17 cellular contexts compared by ENCODE assay signal in genomic region chr13:46546084-46546786, GRCh38. TPM values are rescaled to one million over a fixed set of nuclear protein-coding genes. Genes with fewer than 3 reads are reported as not detected.
DNase-seq lines count a peak whose midpoint lies in the region; ATAC-seq, FAIRE-seq and TF ChIP-seq lines count a peak whose summit lies in the region.
"Had no signal": no experiment of that assay in that cellular context is flagged by ENCODE, and none has a peak within 500 bp of the region (broad histone marks: within the 10 kb centered on the region; RNA-seq: fewer than 3 reads in every experiment).

No MANE protein-coding gene starts in this region.

- no peak for TF ChIP-seq RAD21 in HepG2 (CRISPR knock-in tag; IDR thresholded peaks at IDR 0.05)

- H3K9ac ChIP-seq in HepG2 (ENCODE audit: insufficient read depth, low read depth, low read length) (no peak overlapping the region), smooth muscle cell (ENCODE audit: low read depth) (no peak overlapping the region)
- H3K9ac ChIP-seq: GM23248 had no signal

- TF ChIP-seq POLR2A in HepG2 (IDR thresholded peaks at IDR 0.05; ENCODE audit: insufficient read depth in 1 of 2, low read depth in 2 of 2, low read length in 2 of 2) (no peak), right lobe of liver (IDR thresholded peaks at IDR 0.05) (no peak)

- H3K4me3 ChIP-seq in HepG2 (replicated peaks in 1 of 3; ENCODE audit: insufficient read depth in 1 of 3, low read depth in 2 of 3, low read length in 3 of 3) (no peak overlapping the region), right lobe of liver (no peak overlapping the region), smooth muscle cell (no peak overlapping the region)
- H3K4me3 ChIP-seq: A549, GM12878, GM23248 had no signal

- in situ Hi-C loops in HepG2 (cut with HindIII; ENCODE audit: extremely low pct_ligation_motif_present, low pct_unique_long_range_greater_than_20kb) = no loop called here

- TF ChIP-seq CTCF in HepG2 (CRISPR knock-in tag; IDR thresholded peaks at IDR 0.05) = no peak
- TF ChIP-seq CTCF in right lobe of liver (IDR thresholded peaks at IDR 0.05) = no peak
- no peak for TF ChIP-seq CTCF in smooth muscle cell (IDR thresholded peaks at IDR 0.05; ENCODE audit: borderline replicate concordance, insufficient read depth, poor library complexity, severe bottlenecking)

- H3K9me3 ChIP-seq in HepG2 (ENCODE audit: low read length) (no peaks in the 10 kb centered on the region), right lobe of liver (no peaks in the 10 kb centered on the region), smooth muscle cell (replicated peaks; ENCODE audit: low read depth) (no peaks in the 10 kb centered on the region)
- H3K9me3 ChIP-seq: A549 had no signal

- H3K4me1 ChIP-seq in HepG2 (ENCODE audit: insufficient read depth, low read length) (peaks cover 5% of the 10 kb centered on the region; the same call in 1 of the 2 replicates), right lobe of liver (no peaks in the 10 kb centered on the region), smooth muscle cell (ENCODE audit: low read depth) (no peaks in the 10 kb centered on the region)

- WGBS in HepG2 (ENCODE audit: low lambda C conversion rate) = 25% methylated on average over 8 of the region's 8 CpGs
- WGBS in right lobe of liver (ENCODE audit: insufficient coverage, low coverage, low lambda C conversion rate, missing lambda C conversion rate) = 65% methylated on average over 7 of the region's 8 CpGs
- 36% methylated on average over 8 of the region's 8 CpGs for WGBS in smooth muscle cell (ENCODE audit: low lambda C conversion rate)

- ATAC-seq in HepG2 (peak; percentile 54), right lobe of liver (no peak), sciatic nerve (no peak)
- no peak for ATAC-seq in activated CD4-positive, CD25-positive, alpha-beta regulatory T cell treated with anti-CD3 and anti-CD28 coated beads, Interleukin-2, amount 50 U/mL, for 24 hours
- ATAC-seq: A549; CD8-positive, alpha-beta T cell; GM12878 had no signal

- FAIRE-seq in HepG2 (lab: Jason Lieb, UNC) = no peak
- FAIRE-seq: A549, D721Med, GM12878, H54 had no signal

- peaks cover 0 to 4% of the 10 kb centered on the region in 2 experiments; a peak in 2 of 5 replicates for H3K27me3 ChIP-seq in HepG2 (ENCODE audit: control insufficient read depth in 1 of 2, insufficient read depth in 2 of 2, low read length in 2 of 2)
- no peaks in the 10 kb centered on the region for H3K27me3 ChIP-seq in right lobe of liver
- no peaks in the 10 kb centered on the region for H3K27me3 ChIP-seq in smooth muscle cell (ENCODE audit: low read depth)

- intact Hi-C loops in HepG2 (cut with micrococcal nuclease; ENCODE audit: unreplicated experiment) (no loop called here), right lobe of liver (cut with DNase I) (no loop called here), sciatic nerve (cut with DNase I) (no loop called here)

- no peaks in the 10 kb centered on the region for H4K20me1 ChIP-seq in HepG2 (ENCODE audit: insufficient read depth, low read length)
- H4K20me1 ChIP-seq in smooth muscle cell (ENCODE audit: low read depth) = no peaks in the 10 kb centered on the region

- no peak overlapping the region for H2AFZ ChIP-seq in HepG2 (ENCODE audit: low read length)
- peak overlapping the region; percentile 52 for H2AFZ ChIP-seq in smooth muscle cell (ENCODE audit: low read depth)
- H2AFZ ChIP-seq: GM23248 had no signal

- CTCF ChIA-PET in HepG2 (lab: Yijun Ruan, JAX; ENCODE audit: low intra/inter-chr PET ratio, low total read pairs) (no interaction called here), HEK293T (lab: Yijun Ruan, JAX) (no interaction called here)

- BruUV-seq in HepG2 (replicated peaks; lab: Mats Ljungman, UMichigan) = no TSS peak

- TF ChIP-seq EP300 in HepG2 (IDR thresholded peaks at IDR 0.05; ENCODE audit: low read depth in 2 of 2, low read length in 2 of 2) (no peak), HepG2 (CRISPR knock-in tag; IDR thresholded peaks at IDR 0.05; ENCODE audit: borderline replicate concordance) (no peak)

- H3K4me2 ChIP-seq in HepG2 (ENCODE audit: low read depth, low read length) (peak overlapping the region; percentile 8; the same call in 1 of the 2 replicates), smooth muscle cell (peak overlapping the region; percentile 49)
- H3K4me2 ChIP-seq: A549 had no signal

- H3F3A ChIP-seq in smooth muscle cell (ENCODE audit: low read depth) = no peaks in the 10 kb centered on the region

- H3K79me2 ChIP-seq in HepG2 (ENCODE audit: insufficient read depth, low read length) (no peaks in the 10 kb centered on the region), smooth muscle cell (ENCODE audit: low read depth) (no peaks in the 10 kb centered on the region)

- no peak for DNase-seq in HepG2 (ENCODE audit: low spot score)
- no peak for DNase-seq in right lobe of liver
- DNase-seq in HEK293T (ENCODE audit: extremely low spot score) = no peak
- peak; percentile 77 for DNase-seq in islet precursor cell
- no peak for DNase-seq in smooth muscle cell (lab: John Stamatoyannopoulos, UW; ENCODE audit: unreplicated experiment)
- no peak for DNase-seq in sciatic nerve (ENCODE audit: low spot score)
- DNase-seq in activated CD8-positive, alpha-beta memory T cell treated with anti-CD3 and anti-CD28 coated beads for 24 hours = no peak
- DNase-seq: CD8-positive, alpha-beta T cell; COR-L47; DMS53; GM23248; IMR-90 had no signal

- POLR2A ChIA-PET in HepG2 (lab: Yijun Ruan, JAX) = no interaction called here
- POLR2A ChIA-PET in HEK293T (lab: Yijun Ruan, JAX) = no interaction called here

- H3K36me3 ChIP-seq in HepG2 (replicated peaks in 1 of 2; ENCODE audit: control insufficient read depth in 1 of 2, insufficient read depth in 2 of 2, low read length in 2 of 2) = no peaks in the 10 kb centered on the region
- no peaks in the 10 kb centered on the region for H3K36me3 ChIP-seq in right lobe of liver
- no peaks in the 10 kb centered on the region for H3K36me3 ChIP-seq in smooth muscle cell (ENCODE audit: low read depth)

- H3K27ac ChIP-seq in HepG2 (ENCODE audit: extremely low read length, insufficient read depth, low read length) = no peak overlapping the region
- H3K27ac ChIP-seq in right lobe of liver = no peak overlapping the region
- H3K27ac ChIP-seq in smooth muscle cell (ENCODE audit: low read depth) = no peak overlapping the region
- H3K27ac ChIP-seq: A549, GM23248 had no signal

TF ChIP-seq in HepG2, 621 proteins besides CTCF, POLR2A, EP300 and RAD21:
- 0 out of 2 replicates have a peak, but pooled peaks have one; percentile 17 for TF ChIP-seq CEBPB (IDR thresholded peaks at IDR 0.05; ENCODE audit: borderline replicate concordance, low read depth, low read length)
- no peak for TF ChIP-seq ZBTB21 (CRISPR knock-in tag; IDR thresholded peaks at IDR 0.05)
TF ChIP-seq in HepG2: peak in this region for 1.

TF ChIP-seq in HEK293T, 16 proteins besides CTCF, POLR2A, EP300 and RAD21:
- TF ChIP-seq CTBP1 (IDR thresholded peaks at IDR 0.05; ENCODE audit: borderline replicate concordance) = no peak
- TF ChIP-seq PKNOX1 (IDR thresholded peaks at IDR 0.05) = 0 out of 2 replicates have a peak, but pooled peaks have one; percentile 4
- no peak for TF ChIP-seq LEF1 (IDR thresholded peaks at IDR 0.05; ENCODE audit: borderline replicate concordance)
- no peak for TF ChIP-seq TARDBP (IDR thresholded peaks at IDR 0.05)

RNA-seq across cellular contexts. Expression of gene LRCH1, which starts 6.7 kb away (rescaled TPM):
- total RNA-seq in HepG2 (2016; rRNA removed; fragmentation: Illumina TruSeq; extraction: Trizol) (4.1 and 6.6 TPM in 2 replicates), right lobe of liver (1 to 10 TPM; 5.4 to 9.6 (median 7.7) TPM), smooth muscle cell (15.9 and 27.7 TPM in 2 replicates), sciatic nerve (28.2 TPM)
- total RNA-seq in HepG2 (2016; cell fraction: cytosol; rRNA removed; fragmentation: Illumina TruSeq; extraction: Trizol; ENCODE audit: low read depth) = 2.2 and 2.4 TPM in 2 replicates
- 4.2 and 6.0 TPM in 2 replicates for total RNA-seq in HepG2 (2016; cell fraction: insoluble cytoplasmic fraction; rRNA removed; fragmentation: Illumina TruSeq; extraction: Trizol)
- 3.5 and 3.9 TPM in 2 replicates for total RNA-seq in HepG2 (2016; cell fraction: membrane; rRNA removed; fragmentation: Illumina TruSeq; extraction: Trizol)
- 10.2 and 12.6 TPM in 2 replicates for total RNA-seq in HepG2 (2016; cell fraction: nucleus; rRNA removed; fragmentation: Illumina TruSeq; extraction: Trizol)
- polyA plus RNA-seq in HepG2 (2011; rRNA removed) (9.2 and 12.6 TPM in 2 replicates), smooth muscle cell (9.2 and 9.4 TPM in 2 replicates)
- 4.7 and 5.6 TPM in 2 replicates for polyA plus RNA-seq in HepG2 (2011; cell fraction: cytosol; rRNA removed)
- 9.3 and 10.3 TPM in 2 replicates for polyA plus RNA-seq in HepG2 (2011; cell fraction: nucleus; rRNA removed)
- polyA plus RNA-seq in HepG2 (2012) = 7.8 and 9.2 TPM in 2 replicates
- polyA plus RNA-seq in HepG2 (2016; cell fraction: cytosol; fragmentation: Illumina TruSeq; extraction: Trizol; ENCODE audit: low read depth) = 0.29 and 0.41 TPM in 2 replicates
- 6.5 and 7.8 TPM in 2 replicates for polyA plus RNA-seq in HepG2 (2016; cell fraction: insoluble cytoplasmic fraction; fragmentation: Illumina TruSeq; extraction: Trizol; ENCODE audit: low read depth)
- polyA plus RNA-seq in HepG2 (2016; cell fraction: membrane; fragmentation: Illumina TruSeq; extraction: Trizol; ENCODE audit: low read depth) = 1.3 and 1.7 TPM in 2 replicates
- polyA plus RNA-seq in HepG2 (2016; cell fraction: nucleus; fragmentation: Illumina TruSeq; extraction: Trizol; ENCODE audit: insufficient read depth, low read depth) = 9.3 TPM in 2 replicates
- polyA minus RNA-seq in HepG2 (2011; rRNA and poly(A)+ RNA removed; ENCODE audit: low replicate concordance) = 10.6 and 13.7 TPM in 2 replicates
- 8.0 and 9.5 TPM in 2 replicates for polyA minus RNA-seq in HepG2 (2011; cell fraction: cytosol; rRNA and poly(A)+ RNA removed)
- 54.5 and 56.4 TPM in 2 replicates for polyA minus RNA-seq in HepG2 (2011; cell fraction: nucleus; rRNA and poly(A)+ RNA removed)
